1 cellular context compared by ENCODE assay signal in genomic region chr10:63671317-63671937, GRCh38.
TF ChIP-seq lines count a peak whose summit lies in the region.

No MANE protein-coding gene starts in this region.

TF ChIP-seq in H1, 55 proteins besides CTCF, POLR2A, EP300 and RAD21:
- TF ChIP-seq CHD7 (IDR thresholded peaks at IDR 0.05; ENCODE audit: insufficient replicate concordance, low read length) (no peak), SRF (IDR thresholded peaks at IDR 0.05; ENCODE audit: low read depth, low read length) (peak; percentile 24; the same call in 1 of the 2 replicates)
TF ChIP-seq in H1: peak in this region for 1.
